ENCODE assay signal across 8 cellular contexts in the genomic region with DNA sequence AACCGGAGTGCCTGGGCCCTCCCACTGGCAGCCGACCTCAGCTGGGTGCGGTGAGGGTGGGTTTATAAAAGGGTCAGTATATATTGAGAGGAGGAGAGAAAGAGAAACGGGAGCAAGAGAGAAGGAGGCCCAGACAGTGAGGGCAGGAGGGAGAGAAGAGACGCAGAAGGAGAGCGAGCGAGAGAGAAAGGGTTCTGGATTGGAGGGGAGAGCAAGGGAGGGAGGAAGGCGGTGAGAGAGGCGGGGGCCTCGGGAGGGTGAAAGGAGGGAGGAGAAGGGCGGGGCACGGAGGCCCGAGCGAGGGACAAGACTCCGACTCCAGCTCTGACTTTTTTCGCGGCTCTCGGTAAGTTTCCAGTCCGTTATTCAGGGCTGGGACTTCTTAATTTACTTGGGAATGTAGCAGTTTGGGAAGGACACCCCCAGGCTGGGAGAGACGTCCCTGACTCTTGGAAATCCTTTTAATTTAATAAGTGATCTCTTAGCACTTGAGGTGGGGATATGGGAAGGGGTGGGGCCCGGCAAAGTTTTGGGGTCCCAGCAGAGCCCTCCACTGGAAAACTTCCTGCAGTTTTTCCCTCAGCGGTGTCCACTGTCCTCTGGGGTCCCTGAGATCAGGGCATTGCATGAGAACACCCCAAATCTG.
DNase-seq lines count a peak whose midpoint lies in the region; ATAC-seq and TF ChIP-seq lines count a peak whose summit lies in the region.

A gene with protein sequence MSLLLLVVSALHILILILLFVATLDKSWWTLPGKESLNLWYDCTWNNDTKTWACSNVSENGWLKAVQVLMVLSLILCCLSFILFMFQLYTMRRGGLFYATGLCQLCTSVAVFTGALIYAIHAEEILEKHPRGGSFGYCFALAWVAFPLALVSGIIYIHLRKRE (plus strand): TSS at position 288 of the 646 bp plus-strand sequence. CDS start 1,293 bp downstream, outside the sequence.

- DNase-seq in GM06990 (ENCODE audit: extremely low read depth, insufficient read length) = peak; percentile 76
- DNase-seq in NCI-H2227 (lab: John Stamatoyannopoulos, UW; ENCODE audit: unreplicated experiment) = peak; percentile 71
- peak; percentile 82 for DNase-seq in activated CD4-positive, alpha-beta T cell treated with anti-CD3 and anti-CD28 coated beads, Interleukin-2, amount 50 U/mL, for 4 hours
- peak; percentile 60 to 70 for DNase-seq in memory B cell (ENCODE audit: low spot score in 2 of 2)
- DNase-seq in stimulated activated CD8-positive, alpha-beta memory T cell treated with anti-CD3 and anti-CD28 coated beads, Interleukin-15, amount 100 ng/mL, for 24 hours (ENCODE audit: low read depth) = peak; percentile 49

- H3K4me1 ChIP-seq in duodenal mucosa (ENCODE audit: control insufficient read depth in 1 of 2, insufficient read depth in 2 of 2, low read length in 2 of 2) = peaks cover 34 to 50% of the 10 kb centered on the region in 2 donors

- H3K36me3 Mint-ChIP-seq in memory B cell = peaks cover 26% of the 10 kb centered on the region

- H3K27me3 Mint-ChIP-seq in memory B cell = no peaks in the 10 kb centered on the region

- ATAC-seq in memory B cell (ENCODE audit: low read depth) (peak; percentile 18), HG03342 (IDR thresholded peaks at IDR 0.05; ENCODE audit: unreplicated experiment) (no peak), GM21723 (IDR thresholded peaks at IDR 0.05; ENCODE audit: unreplicated experiment) (no peak)

- peak within 1 kb of the TSS; percentile 70 to 72 for H3K9ac ChIP-seq in duodenal mucosa (ENCODE audit: low read depth in 1 of 2, low read length in 2 of 2)

- H3K27ac Mint-ChIP-seq in memory B cell = peak within 1 kb of the TSS; percentile 98

- H3K27ac ChIP-seq in duodenal mucosa (ENCODE audit: low read depth, low read length) = peak within 1 kb of the TSS; percentile 83

- no peaks in the 10 kb centered on the region for H3K27me3 ChIP-seq in GM06990 (replicated peaks; ENCODE audit: control insufficient read depth, insufficient read depth, low read length)
- no peaks in the 10 kb centered on the region for H3K27me3 ChIP-seq in duodenal mucosa (ENCODE audit: control insufficient read depth in 1 of 2, insufficient read depth in 2 of 2, low read length in 2 of 2)

- H3K4me1 Mint-ChIP-seq in memory B cell = peaks cover 51% of the 10 kb centered on the region

- H3K36me3 ChIP-seq in GM06990 (ENCODE audit: control insufficient read depth, insufficient read depth, low read length) (no peaks in the 10 kb centered on the region), duodenal mucosa (ENCODE audit: control insufficient read depth in 1 of 2, insufficient read depth in 2 of 2, low read length in 2 of 2) (no peaks in the 10 kb centered on the region)

- H3K4me3 Mint-ChIP-seq in memory B cell = peak within 1 kb of the TSS; percentile 96

- peak within 1 kb of the TSS; percentile 74 for H3K4me3 ChIP-seq in GM06990 (replicated peaks; ENCODE audit: low read depth, low read length)
- peak within 1 kb of the TSS; percentile 60 to 61 for H3K4me3 ChIP-seq in duodenal mucosa (ENCODE audit: low read depth in 1 of 2, low read length in 2 of 2)

- TF ChIP-seq CTCF in GM06990 (IDR thresholded peaks at IDR 0.05; ENCODE audit: insufficient read depth, low read length, poor library complexity, severe bottlenecking) = no peak

- peaks cover 1% of the 10 kb centered on the region for H3K9me3 Mint-ChIP-seq in memory B cell

- H3K9me3 ChIP-seq in duodenal mucosa (ENCODE audit: control insufficient read depth in 1 of 2, low read length in 2 of 2) = peaks cover 0 to 5% of the 10 kb centered on the region in 2 donors
